Comparison of ENCODE assay signal across 8 cellular contexts in the genomic region with DNA sequence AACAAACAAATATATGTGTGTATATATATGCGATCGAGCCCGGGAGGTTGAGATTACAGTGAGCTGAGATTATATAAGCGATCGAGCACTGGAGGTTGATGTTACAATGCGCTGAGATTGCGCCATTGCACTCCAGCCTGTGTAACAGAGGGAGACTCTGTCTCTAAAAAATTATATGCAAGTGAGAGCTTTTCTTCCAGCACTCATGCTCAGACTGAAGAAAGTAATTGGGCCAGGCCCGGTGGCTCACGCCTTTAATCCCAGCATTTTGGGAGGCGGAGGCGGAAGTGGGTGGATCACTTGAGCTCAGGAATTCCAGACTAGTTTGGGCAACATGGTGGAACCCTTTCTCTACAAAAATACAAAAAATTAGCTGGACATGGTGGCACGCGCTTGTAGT.
DNase-seq lines count a peak whose midpoint lies in the region; ATAC-seq, FAIRE-seq and TF ChIP-seq lines count a peak whose summit lies in the region.
"Not testable (repeated sequence)": the region's sequence is repeated elsewhere in the genome, so short reads cannot be mapped to it uniquely, and the experiment has no call there.

No MANE protein-coding gene starts in this region.

- in situ Hi-C loops in GM12878 (cut with MboI); HepG2 (cut with HindIII; ENCODE audit: extremely low pct_ligation_motif_present, low pct_unique_long_range_greater_than_20kb); transverse colon (cut with MboI; ENCODE audit: low pct_ligation_motif_present in 1 of 4, low pct_unique_long_range_greater_than_20kb in 1 of 4, low sequenced_read_pairs in 3 of 4): not testable (repeated sequence)

- RAD21 ChIA-PET in GM12878 (lab: Charles Lee; ENCODE audit: unreplicated experiment): interaction anchor here (1.2 to 1.6 kb wide), 2 partner anchors 90 to 126 kb away, joined by 3 to 4 read pairs; no protein-coding TSS in a partner anchor

- H3K9me3 Mint-ChIP-seq in activated B cell treated with CpG ODN at 0.5 μM for 24 hours: not testable (repeated sequence)

- H3K4me3 Mint-ChIP-seq in activated B cell treated with CpG ODN at 0.5 μM for 24 hours: peak overlapping the region; percentile 95

- H3K4me1 ChIP-seq in DND-41 (ENCODE audit: insufficient read depth, low read length): peaks cover 14% of the 10 kb centered on the region
- not testable (repeated sequence) for H3K4me1 ChIP-seq in GM12878 (ENCODE audit: control insufficient read depth, insufficient read depth, low read length); HepG2 (ENCODE audit: insufficient read depth, low read length)
- peaks cover 0 to 12% (median 4%) of the 10 kb centered on the region in 4 donors for H3K4me1 ChIP-seq in transverse colon

- 59% methylated on average over 11 of the region's 13 CpGs for WGBS in GM12878 (ENCODE audit: insufficient coverage, insufficient replicate concordance, low lambda C conversion rate, missing lambda C conversion rate)
- 2% methylated on average over 11 of the region's 13 CpGs for WGBS in HepG2 (ENCODE audit: low lambda C conversion rate)
- WGBS in transverse colon (ENCODE audit: low coverage in 1 of 2), 2 donors: 36% methylated on average over 13 of the region's 13 CpGs; no CpG with 5 or more reads in 1 of the 2 donors

- not testable (repeated sequence) for TF ChIP-seq CTCF in DND-41 (IDR thresholded peaks at IDR 0.05; ENCODE audit: borderline replicate concordance, extremely low read depth, low read length, poor library complexity, severe bottlenecking); LNCaP clone FGC (IDR thresholded peaks at IDR 0.05; ENCODE audit: control insufficient read depth, extremely low read depth, insufficient read depth); activated B cell treated with CpG ODN at 0.5 μM for 24 hours (IDR thresholded peaks at IDR 0.05); GM12878 (IDR thresholded peaks at IDR 0.05 in 2 of 3, conservative IDR thresholded peaks at IDR 0.05 in 1 of 3; ENCODE audit: control insufficient read depth in 2 of 3, extremely low read depth in 1 of 3, insufficient read depth in 1 of 3, low read depth in 3 of 3, low read length in 3 of 3); HepG2 (CRISPR knock-in tag; IDR thresholded peaks at IDR 0.05); transverse colon (IDR thresholded peaks at IDR 0.05)

- H3K36me3 Mint-ChIP-seq in activated B cell treated with CpG ODN at 0.5 μM for 24 hours (ENCODE audit: low read depth): not testable (repeated sequence)

- H4K20me1 ChIP-seq in DND-41 (ENCODE audit: insufficient read depth, low read length); GM12878 (ENCODE audit: control insufficient read depth, insufficient read depth); HepG2 (ENCODE audit: insufficient read depth, low read length): not testable (repeated sequence)

- intact Hi-C loops in activated B cell treated with CpG ODN at 0.5 μM for 24 hours (cut with micrococcal nuclease); GM12878 (cut with micrococcal nuclease; ENCODE audit: unreplicated experiment); HepG2 (cut with micrococcal nuclease; ENCODE audit: unreplicated experiment); posterior vena cava (cut with DNase I); transverse colon (cut with DNase I; ENCODE audit: low total_unique reads): not testable (repeated sequence)

- POLR2A ChIA-PET in activated B cell treated with CpG ODN at 0.5 μM for 24 hours (lab: Charles Lee): interaction anchor here (1.4 to 1.6 kb wide), 2 partner anchors 48 to 90 kb away, joined by 7 to 9 read pairs; no protein-coding TSS in a partner anchor
- POLR2A ChIA-PET in GM12878 (lab: Charles Lee); HepG2 (lab: Yijun Ruan, JAX): not testable (repeated sequence)

- H3K79me2 ChIP-seq in DND-41 (ENCODE audit: insufficient read depth, low read length) (peaks cover 21% of the 10 kb centered on the region), GM12878 (ENCODE audit: control insufficient read depth, insufficient read depth, low read length) (peaks cover 12% of the 10 kb centered on the region)
- H3K79me2 ChIP-seq in HepG2 (ENCODE audit: insufficient read depth, low read length): not testable (repeated sequence)

- not testable (repeated sequence) for TF ChIP-seq EP300 in GM12878 (IDR thresholded peaks at IDR 0.05; ENCODE audit: borderline replicate concordance in 1 of 2, control insufficient read depth in 1 of 2, low read depth in 2 of 2, low read length in 2 of 2); HepG2 (IDR thresholded peaks at IDR 0.05; ENCODE audit: low read depth in 2 of 2, low read length in 2 of 2); HepG2 (CRISPR knock-in tag; IDR thresholded peaks at IDR 0.05; ENCODE audit: borderline replicate concordance); transverse colon (IDR thresholded peaks at IDR 0.05; ENCODE audit: low read depth)

- not testable (repeated sequence) for TF ChIP-seq RAD21 in GM12878 (IDR thresholded peaks at IDR 0.05; ENCODE audit: insufficient read depth, low read depth, low read length); HepG2 (CRISPR knock-in tag; IDR thresholded peaks at IDR 0.05)

- ATAC-seq in DND-41 (ENCODE audit: insufficient read depth, low read depth); activated B cell treated with CpG ODN at 0.5 μM for 24 hours (ENCODE audit: low read depth); GM12878; HepG2: not testable (repeated sequence)

- not testable (repeated sequence) for H3K27ac ChIP-seq in DND-41 (ENCODE audit: low read length); GM12878 (ENCODE audit: control insufficient read depth, insufficient read depth)
- H3K27ac ChIP-seq in HepG2 (ENCODE audit: extremely low read length, insufficient read depth, low read length) (peak overlapping the region; percentile 55), transverse colon (peak overlapping the region; percentile 58 to 90 (median 88))

- BruUV-seq in GM12878 (replicated peaks; lab: Mats Ljungman, UMichigan); HepG2 (replicated peaks; lab: Mats Ljungman, UMichigan): not testable (repeated sequence)

- H3K36me3 ChIP-seq in DND-41 (ENCODE audit: insufficient read depth, low read length); GM12878 (ENCODE audit: control insufficient read depth in 2 of 2, insufficient read depth in 2 of 2, low read length in 1 of 2); HepG2 (replicated peaks in 1 of 2; ENCODE audit: control insufficient read depth in 1 of 2, insufficient read depth in 2 of 2, low read length in 2 of 2); transverse colon: not testable (repeated sequence)

- H3K4me3 ChIP-seq in DND-41 (ENCODE audit: low read depth in 1 of 2, low read length in 2 of 2): peak overlapping the region in 1 of 2 experiments; percentile 51; a peak in 2 of 4 replicates
- peak overlapping the region; percentile 57 for H3K4me3 ChIP-seq in LNCaP clone FGC (ENCODE audit: low read depth, low read length)
- peak overlapping the region; percentile 63 for H3K4me3 ChIP-seq in GM12878
- peak overlapping the region; percentile 59 to 66 (median 61) for H3K4me3 ChIP-seq in HepG2 (replicated peaks in 1 of 3; ENCODE audit: insufficient read depth in 1 of 3, low read depth in 2 of 3, low read length in 3 of 3)
- H3K4me3 ChIP-seq in transverse colon: peak overlapping the region in 3 of 4 donors; percentile 57 to 75 (median 58)

- not testable (repeated sequence) for TF ChIP-seq POLR2A in GM12878 (IDR thresholded peaks at IDR 0.05; ENCODE audit: low read depth, low read length); transverse colon (IDR thresholded peaks at IDR 0.05)
- TF ChIP-seq POLR2A in HepG2 (IDR thresholded peaks at IDR 0.05; ENCODE audit: insufficient read depth in 1 of 2, low read depth in 2 of 2, low read length in 2 of 2): peak in 1 of 2 experiments; percentile 36; a peak in 1 of 4 replicates

- H3K27ac Mint-ChIP-seq in activated B cell treated with CpG ODN at 0.5 μM for 24 hours: peak overlapping the region; percentile 99

- peak overlapping the region; percentile 63 for H3K4me2 ChIP-seq in DND-41 (ENCODE audit: insufficient read depth, low read length)
- peak overlapping the region; percentile 36; the same call in 1 of the 2 replicates for H3K4me2 ChIP-seq in GM12878 (ENCODE audit: control insufficient read depth, insufficient read depth)
- peak overlapping the region; percentile 68 for H3K4me2 ChIP-seq in HepG2 (ENCODE audit: low read depth, low read length)

- SMC1A ChIA-PET in GM12878 (lab: Charles Lee; ENCODE audit: uncharacterized antibody, unreplicated experiment): not testable (repeated sequence)

- CTCF ChIA-PET in activated B cell treated with CpG ODN at 0.5 μM for 24 hours (lab: Charles Lee) (interaction anchor here (1.5 kb wide), 1 partner anchor 90 kb away, joined by 6 read pairs; no protein-coding TSS in a partner anchor), GM12878 (lab: Yijun Ruan, JAX) (interaction anchor here (1.0 kb wide), 1 partner anchor 46 kb away, joined by 3 read pairs; no protein-coding TSS in a partner anchor)
- CTCF ChIA-PET in HepG2 (lab: Yijun Ruan, JAX; ENCODE audit: low intra/inter-chr PET ratio, low total read pairs): not testable (repeated sequence)

- not testable (repeated sequence) for H3K9me3 ChIP-seq in DND-41 (ENCODE audit: insufficient read depth, low read length, severe bottlenecking); GM12878 (replicated peaks; ENCODE audit: control insufficient read depth, insufficient read depth, low read length); HepG2 (ENCODE audit: low read length); transverse colon

- not testable (repeated sequence) for FAIRE-seq in GM12878 (lab: Jason Lieb, UNC); HepG2 (lab: Jason Lieb, UNC)

- H3K27me3 Mint-ChIP-seq in activated B cell treated with CpG ODN at 0.5 μM for 24 hours: not testable (repeated sequence)

- H2AFZ ChIP-seq in DND-41 (ENCODE audit: low read depth, low read length); GM12878 (ENCODE audit: control insufficient read depth, low read depth, low read length); HepG2 (ENCODE audit: low read length): not testable (repeated sequence)

- H3K9ac ChIP-seq in DND-41 (ENCODE audit: low read depth, low read length) (peak overlapping the region; percentile 30), GM12878 (ENCODE audit: control insufficient read depth, insufficient read depth, low read length) (0 out of 2 replicates have a peak overlapping the region, but pooled peaks have one; percentile 4), HepG2 (ENCODE audit: insufficient read depth, low read depth, low read length) (peak overlapping the region; percentile 59; the same call in 1 of the 2 replicates)

- not testable (repeated sequence) for DNase-seq in DND-41; LNCaP clone FGC (ENCODE audit: low read depth); activated B cell treated with CpG ODN at 0.5 μM for 24 hours; GM12878 (ENCODE audit: low read depth, low spot score)
- DNase-seq in fibroblast of peridontal ligament (ENCODE audit: extremely low read depth) (peak; percentile 34), HepG2 (ENCODE audit: low spot score) (peak; percentile 50), posterior vena cava (ENCODE audit: low spot score) (peak; percentile 77), transverse colon (peak; percentile 32)

- H3K4me1 Mint-ChIP-seq in activated B cell treated with CpG ODN at 0.5 μM for 24 hours: peaks cover 11% of the 10 kb centered on the region

- H3K27me3 ChIP-seq in DND-41 (ENCODE audit: insufficient read depth, low read length, poor library complexity); GM12878 (replicated peaks in 1 of 2; ENCODE audit: control insufficient read depth in 2 of 2, insufficient read depth in 2 of 2, low read length in 1 of 2); HepG2 (ENCODE audit: control insufficient read depth in 1 of 2, insufficient read depth in 2 of 2, low read length in 2 of 2); transverse colon: not testable (repeated sequence)

Comparison
In these comparisons a context has a peak if more than half of its experiments do, and no peak if none do; other contexts are left out.
1. H3K9ac ChIP-seq: peak in every context shown above with its lines; median percentile 59 in HepG2; 30 in DND-41; 4 in GM12878.